Comparison of ENCODE assay signal across 20 cellular contexts in genomic region chr12:98828802-98829600, GRCh38.
"Had no signal": no experiment of that assay in that cellular context is flagged by ENCODE, and none has a peak within 500 bp of the region (broad histone marks: within the 10 kb centered on the region; RNA-seq: fewer than 3 reads in every experiment).

No MANE protein-coding gene starts in this region.

- H3K9me3 Mint-ChIP-seq: activated CD4-positive, alpha-beta T cell treated with anti-CD3 and anti-CD28 coated beads, Interleukin-2, amount 10 ng/mL, durations not matched to agents 7 days and 5 days; activated T-cell treated with anti-CD3 and anti-CD28 coated beads, Interleukin-2, amount 50 U/mL, for 72 hours; natural killer cell treated with Interleukin-12 subunit alpha and Interleukin-12 subunit beta and Interleukin-15 and Interleukin-18, amount 100 ng/mL, for 72 hours had no signal

- DNase-seq: activated CD4-positive, alpha-beta T cell treated with anti-CD3 and anti-CD28 coated beads, Interleukin-2, amount 10 ng/mL, durations not matched to agents 7 days and 5 days; activated CD8-positive, alpha-beta memory T cell treated with anti-CD3 and anti-CD28 coated beads, Interleukin-2, amount 50 U/mL, for 48 hours; activated gamma-delta T cell; activated T-cell treated with anti-CD3 and anti-CD28 coated beads, Interleukin-2, amount 50 U/mL, for 72 hours; aorta; colonic mucosa; islet precursor cell; left ventricle myocardium inferior; nucleus accumbens; posterior cingulate gyrus; stimulated activated CD4-positive, alpha-beta T cell treated with anti-CD3 and anti-CD28 coated beads, Interleukin-15, amount 100 ng/mL, for 24 hours; stimulated activated CD4-positive, alpha-beta T cell treated with anti-CD3 and anti-CD28 coated beads, Interleukin-4, amount 100 ng/mL, for 1 hour; stimulated activated naive CD4-positive, alpha-beta T cell; tibial artery; uterus had no signal

- H3K4me3 ChIP-seq: cardiac muscle cell, colonic mucosa, left ventricle myocardium inferior, skin epidermis, tibial artery, uterus had no signal

- H3K4me1 Mint-ChIP-seq: activated CD4-positive, alpha-beta T cell treated with anti-CD3 and anti-CD28 coated beads, Interleukin-2, amount 10 ng/mL, durations not matched to agents 7 days and 5 days had no signal

- H3K4me3 Mint-ChIP-seq: activated CD4-positive, alpha-beta T cell treated with anti-CD3 and anti-CD28 coated beads, Interleukin-2, amount 10 ng/mL, durations not matched to agents 7 days and 5 days; activated naive CD8-positive, alpha-beta T cell; activated T-cell treated with anti-CD3 and anti-CD28 coated beads, Interleukin-2, amount 50 U/mL, for 72 hours; natural killer cell treated with Interleukin-12 subunit alpha and Interleukin-12 subunit beta and Interleukin-15 and Interleukin-18, amount 100 ng/mL, for 72 hours had no signal

- H3K36me3 Mint-ChIP-seq: activated naive CD8-positive, alpha-beta T cell; natural killer cell treated with Interleukin-12 subunit alpha and Interleukin-12 subunit beta and Interleukin-15 and Interleukin-18, amount 100 ng/mL, for 72 hours had no signal

- H3K27ac Mint-ChIP-seq: activated CD4-positive, alpha-beta T cell treated with anti-CD3 and anti-CD28 coated beads, Interleukin-2, amount 10 ng/mL, durations not matched to agents 7 days and 5 days; activated naive CD8-positive, alpha-beta T cell; activated T-cell treated with anti-CD3 and anti-CD28 coated beads, Interleukin-2, amount 50 U/mL, for 72 hours; natural killer cell treated with Interleukin-12 subunit alpha and Interleukin-12 subunit beta and Interleukin-15 and Interleukin-18, amount 100 ng/mL, for 72 hours had no signal

- ATAC-seq: activated T-cell treated with anti-CD3 and anti-CD28 coated beads, Interleukin-2, amount 50 U/mL, for 72 hours; esophagus mucosa had no signal
